ENCODE assay signal across 13 cellular contexts in genomic region chr2:66507673-66508127, GRCh38.
A peak's percentile ranks its signal among the peaks of the same experiment; 100 is the strongest.
DNase-seq lines count a peak whose midpoint lies in the region; ATAC-seq and TF ChIP-seq lines count a peak whose summit lies in the region.
"Had no signal": no experiment of that assay in that cellular context is flagged by ENCODE, and none has a peak within 500 bp of the region (broad histone marks: within the 10 kb centered on the region; RNA-seq: fewer than 3 reads in every experiment).

No MANE protein-coding gene starts in this region.

- no peak overlapping the region for H3K27ac ChIP-seq in CD4-positive, alpha-beta memory T cell (ENCODE audit: low read depth, low read length)
- H3K27ac ChIP-seq: BLaER1 treated with 17β-estradiol and CSF1 and Interleukin-3, amounts not matched to agents 10 nM and 100 nM had no signal

- H3K36me3 Mint-ChIP-seq in neural crest cell (ENCODE audit: low read depth), result no peaks in the 10 kb centered on the region
- no peaks in the 10 kb centered on the region for H3K36me3 Mint-ChIP-seq in CD4-positive, alpha-beta memory T cell

- peaks cover 57% of the 10 kb centered on the region for H3K4me1 Mint-ChIP-seq in neural crest cell
- H3K4me1 Mint-ChIP-seq in CD4-positive, alpha-beta memory T cell, result no peaks in the 10 kb centered on the region

- H3K27me3 ChIP-seq in CD4-positive, alpha-beta memory T cell (ENCODE audit: insufficient read depth, low read length), result no peaks in the 10 kb centered on the region

- CTCF ChIA-PET in CD4-positive, alpha-beta memory T cell (lab: Charles Lee; ENCODE audit: partially characterized antibody), result no interaction called here

- peak; percentile 63 to 70 for ATAC-seq in left cardiac atrium

- H3K36me3 ChIP-seq in CD4-positive, alpha-beta memory T cell (ENCODE audit: insufficient read depth, low read length), result no peaks in the 10 kb centered on the region
- H3K36me3 ChIP-seq: BLaER1 treated with 17β-estradiol and CSF1 and Interleukin-3, amounts not matched to agents 10 nM and 100 nM had no signal

- no peaks in the 10 kb centered on the region for H3K9me3 Mint-ChIP-seq in neural crest cell
- peaks cover 0 to 2% (median 0%) of the 10 kb centered on the region in 8 donors for H3K9me3 Mint-ChIP-seq in CD4-positive, alpha-beta memory T cell

- no peaks in the 10 kb centered on the region for H3K27me3 Mint-ChIP-seq in neural crest cell (ENCODE audit: low read depth)
- no peaks in the 10 kb centered on the region for H3K27me3 Mint-ChIP-seq in CD4-positive, alpha-beta memory T cell

- peak overlapping the region; percentile 32 for H3K4me3 Mint-ChIP-seq in neural crest cell
- no peak overlapping the region for H3K4me3 Mint-ChIP-seq in CD4-positive, alpha-beta memory T cell

- DNase-seq in ELF-1 (ENCODE audit: low read depth, low spot score) (peak; percentile 82), NCI-H69 (lab: John Stamatoyannopoulos, UW) (peak; percentile 53), left cardiac atrium (no peak), neural crest cell (ENCODE audit: low read depth, low spot score) (peak; percentile 33)
- DNase-seq in stimulated activated naive CD4-positive, alpha-beta T cell treated with Interleukin-2 at 50 U/mL for 16 hours (lab: John Stamatoyannopoulos, UW), result no peak
- DNase-seq in activated CD4-positive, CD25-positive, alpha-beta regulatory T cell treated with anti-CD3 and anti-CD28 coated beads, Interleukin-2, amount 50 U/mL, for 72 hours, result no peak
- no peak for DNase-seq in activated CD8-positive, alpha-beta memory T cell treated with anti-CD3 and anti-CD28 coated beads, Interleukin-2, amount 50 U/mL, for 48 hours
- no peak for DNase-seq in CD4-positive, alpha-beta memory T cell
- DNase-seq: aorta, kidney glomerular epithelial cell, NCI-H2029 treated with DMSO at 0.1 percent for 48 hours, RPMI8226 had no signal

- no peak for TF ChIP-seq CTCF in neural crest cell (conservative IDR thresholded peaks at IDR 0.05)

- POLR2A ChIA-PET in CD4-positive, alpha-beta memory T cell (lab: Charles Lee; ENCODE audit: partially characterized antibody), result no interaction called here

- H3K27ac Mint-ChIP-seq in neural crest cell (ENCODE audit: unreplicated experiment), result no peak overlapping the region
- H3K27ac Mint-ChIP-seq in CD4-positive, alpha-beta memory T cell, result no peak overlapping the region

- no peaks in the 10 kb centered on the region for H3K9me3 ChIP-seq in CD4-positive, alpha-beta memory T cell (ENCODE audit: control insufficient read depth in 1 of 2, low read length in 2 of 2)
- H3K9me3 ChIP-seq: BLaER1 treated with 17β-estradiol and CSF1 and Interleukin-3, amounts not matched to agents 10 nM and 100 nM had no signal

- intact Hi-C loops in left cardiac atrium (cut with DNase I), result no loop called here
- intact Hi-C loops in CD4-positive, alpha-beta memory T cell (cut with micrococcal nuclease), result no loop called here

- H3K4me3 ChIP-seq in CD4-positive, alpha-beta memory T cell (ENCODE audit: low read length in 2 of 2), result no peak overlapping the region
- H3K4me3 ChIP-seq: BLaER1 treated with 17β-estradiol and CSF1 and Interleukin-3, amounts not matched to agents 10 nM and 100 nM had no signal

- H3K4me1 ChIP-seq in CD4-positive, alpha-beta memory T cell (ENCODE audit: insufficient read depth, low read length), result no peaks in the 10 kb centered on the region

Comparison
In these comparisons a context has a peak if more than half of its experiments do, and no peak if none do; other contexts are left out.
1. DNase-seq: peak in ELF-1 (single experiment), NCI-H69 (single experiment) and neural crest cell (single experiment); none in left cardiac atrium (single experiment), stimulated activated naive CD4-positive, alpha-beta T cell treated with Interleukin-2 at 50 U/mL for 16 hours (single experiment), activated CD4-positive, CD25-positive, alpha-beta regulatory T cell treated with anti-CD3 and anti-CD28 coated beads, Interleukin-2, amount 50 U/mL, for 72 hours (single experiment), activated CD8-positive, alpha-beta memory T cell treated with anti-CD3 and anti-CD28 coated beads, Interleukin-2, amount 50 U/mL, for 48 hours (single experiment) and CD4-positive, alpha-beta memory T cell (0 of 5).